In genomic region chr22:40818192-40818746, GRCh38 we compare ENCODE assay signal across 1 cellular context.
TF ChIP-seq lines count a peak whose summit lies in the region.

No MANE protein-coding gene starts in this region.

TF ChIP-seq in GM12878, 131 proteins besides CTCF, POLR2A, EP300 and RAD21:
- peak in 1 of 2 experiments; percentile 42; a peak in 1 of 3 replicates for TF ChIP-seq EGR1 (IDR thresholded peaks at IDR 0.05; ENCODE audit: borderline replicate concordance in 1 of 2, low read depth in 2 of 2, low read length in 2 of 2)
- 0 out of 2 replicates have a peak, but pooled peaks have one; percentile 10 for TF ChIP-seq NFIC (IDR thresholded peaks at IDR 0.05; ENCODE audit: low read depth, low read length)
- no peak for TF ChIP-seq TAF1 (IDR thresholded peaks at IDR 0.05; ENCODE audit: borderline replicate concordance, low read depth, low read length)
- TF ChIP-seq ELK1 (IDR thresholded peaks at IDR 0.05; ENCODE audit: low read depth, low read length): no peak
- no peak for TF ChIP-seq SREBF2 (IDR thresholded peaks at IDR 0.05; ENCODE audit: low read length)
- TF ChIP-seq, protein P1, sequence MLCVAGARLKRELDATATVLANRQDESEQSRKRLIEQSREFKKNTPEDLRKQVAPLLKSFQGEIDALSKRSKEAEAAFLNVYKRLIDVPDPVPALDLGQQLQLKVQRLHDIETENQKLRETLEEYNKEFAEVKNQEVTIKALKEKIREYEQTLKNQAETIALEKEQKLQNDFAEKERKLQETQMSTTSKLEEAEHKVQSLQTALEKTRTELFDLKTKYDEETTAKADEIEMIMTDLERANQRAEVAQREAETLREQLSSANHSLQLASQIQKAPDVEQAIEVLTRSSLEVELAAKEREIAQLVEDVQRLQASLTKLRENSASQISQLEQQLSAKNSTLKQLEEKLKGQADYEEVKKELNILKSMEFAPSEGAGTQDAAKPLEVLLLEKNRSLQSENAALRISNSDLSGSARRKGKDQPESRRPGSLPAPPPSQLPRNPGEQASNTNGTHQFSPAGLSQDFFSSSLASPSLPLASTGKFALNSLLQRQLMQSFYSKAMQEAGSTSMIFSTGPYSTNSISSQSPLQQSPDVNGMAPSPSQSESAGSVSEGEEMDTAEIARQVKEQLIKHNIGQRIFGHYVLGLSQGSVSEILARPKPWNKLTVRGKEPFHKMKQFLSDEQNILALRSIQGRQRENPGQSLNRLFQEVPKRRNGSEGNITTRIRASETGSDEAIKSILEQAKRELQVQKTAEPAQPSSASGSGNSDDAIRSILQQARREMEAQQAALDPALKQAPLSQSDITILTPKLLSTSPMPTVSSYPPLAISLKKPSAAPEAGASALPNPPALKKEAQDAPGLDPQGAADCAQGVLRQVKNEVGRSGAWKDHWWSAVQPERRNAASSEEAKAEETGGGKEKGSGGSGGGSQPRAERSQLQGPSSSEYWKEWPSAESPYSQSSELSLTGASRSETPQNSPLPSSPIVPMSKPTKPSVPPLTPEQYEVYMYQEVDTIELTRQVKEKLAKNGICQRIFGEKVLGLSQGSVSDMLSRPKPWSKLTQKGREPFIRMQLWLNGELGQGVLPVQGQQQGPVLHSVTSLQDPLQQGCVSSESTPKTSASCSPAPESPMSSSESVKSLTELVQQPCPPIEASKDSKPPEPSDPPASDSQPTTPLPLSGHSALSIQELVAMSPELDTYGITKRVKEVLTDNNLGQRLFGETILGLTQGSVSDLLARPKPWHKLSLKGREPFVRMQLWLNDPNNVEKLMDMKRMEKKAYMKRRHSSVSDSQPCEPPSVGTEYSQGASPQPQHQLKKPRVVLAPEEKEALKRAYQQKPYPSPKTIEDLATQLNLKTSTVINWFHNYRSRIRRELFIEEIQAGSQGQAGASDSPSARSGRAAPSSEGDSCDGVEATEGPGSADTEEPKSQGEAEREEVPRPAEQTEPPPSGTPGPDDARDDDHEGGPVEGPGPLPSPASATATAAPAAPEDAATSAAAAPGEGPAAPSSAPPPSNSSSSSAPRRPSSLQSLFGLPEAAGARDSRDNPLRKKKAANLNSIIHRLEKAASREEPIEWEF (IDR thresholded peaks at IDR 0.05; ENCODE audit: insufficient replicate concordance, low read depth, low read length): no peak
- no peak for TF ChIP-seq TCF3 (IDR thresholded peaks at IDR 0.05; ENCODE audit: borderline replicate concordance, insufficient read depth, low read depth, low read length)
- TF ChIP-seq YY1 (IDR thresholded peaks at IDR 0.05; ENCODE audit: low read depth, low read length): 0 out of 2 replicates have a peak, but pooled peaks have one; percentile 5
- TF ChIP-seq SKIL (IDR thresholded peaks at IDR 0.05; ENCODE audit: low read depth, poor library complexity, severe bottlenecking): no peak
- no peak for TF ChIP-seq ZSCAN29 (IDR thresholded peaks at IDR 0.05)
- no peak for TF ChIP-seq SMAD5 (IDR thresholded peaks at IDR 0.05; ENCODE audit: low read depth)
- TF ChIP-seq RUNX3 (IDR thresholded peaks at IDR 0.05; ENCODE audit: low read length): peak; percentile 68
- TF ChIP-seq RELA (IDR thresholded peaks at IDR 0.05; ENCODE audit: borderline replicate concordance, partially characterized antibody): no peak
- no peak for TF ChIP-seq MEF2A (IDR thresholded peaks at IDR 0.05; ENCODE audit: insufficient read depth, low read depth, low read length)
- TF ChIP-seq TARDBP (IDR thresholded peaks at IDR 0.05; ENCODE audit: borderline replicate concordance): no peak
- no peak for TF ChIP-seq ETV6 (conservative IDR thresholded peaks at IDR 0.05 in 1 of 2, IDR thresholded peaks at IDR 0.05 in 1 of 2; ENCODE audit: borderline replicate concordance in 1 of 2, low read depth in 1 of 2)
TF ChIP-seq in GM12878: peak in this region for 4.
